Comparison of ENCODE assay signal across 8 cellular contexts in genomic region chr17:59828819-59829216, GRCh38.
DNase-seq lines count a peak whose midpoint lies in the region; ATAC-seq and TF ChIP-seq lines count a peak whose summit lies in the region.
"Not testable (repeated sequence)": the region's sequence is repeated elsewhere in the genome, so short reads cannot be mapped to it uniquely, and the experiment has no call there.

No MANE protein-coding gene starts in this region.

- not testable (repeated sequence) for H3K9me3 Mint-ChIP-seq in Caco-2 (ENCODE audit: unreplicated experiment); T-cell; progenitor cell of endocrine pancreas (ENCODE audit: low read depth)

- peak in 1 of 2 experiments; percentile 55 for DNase-seq in Caco-2
- DNase-seq in HK-2 (ENCODE audit: unreplicated experiment): peak; percentile 41
- peak in 1 of 34 experiments; percentile 5 for DNase-seq in T-cell
- DNase-seq in activated effector memory CD4-positive, alpha-beta T cell treated with anti-CD3 and anti-CD28 coated beads, Interleukin-2, amount 50 U/mL, for 16 hours: peak; percentile 83
- DNase-seq in progenitor cell of endocrine pancreas (ENCODE audit: low spot score, unreplicated experiment); thoracic aorta (ENCODE audit: low spot score): not testable (repeated sequence)

- WGBS in liver: 31% methylated on average over 7 of the region's 7 CpGs

- 0 out of 2 replicates have a peak overlapping the region, but pooled peaks have one; percentile 7 for H3K4me3 ChIP-seq in Caco-2 (ENCODE audit: low read depth, low read length)
- H3K4me3 ChIP-seq in endocrine pancreas (ENCODE audit: control insufficient read depth, insufficient read depth, low read length): peak overlapping the region; percentile 66
- peak overlapping the region in 2 of 3 donors; percentile 5 to 17 for H3K4me3 ChIP-seq in liver (ENCODE audit: low read depth in 1 of 3, low read length in 3 of 3)
- H3K4me3 ChIP-seq in thoracic aorta: peak overlapping the region; percentile 24

- H3K27ac ChIP-seq in liver (ENCODE audit: low read depth in 1 of 2, low read length in 2 of 2) (peak overlapping the region; percentile 53 to 82), thoracic aorta (peak overlapping the region; percentile 71 to 80)

- TSS peak; percentile 88 for BruUV-seq in Caco-2 (replicated peaks; lab: Mats Ljungman, UMichigan)

- peak overlapping the region; percentile 82 for H3K27ac Mint-ChIP-seq in Caco-2 (ENCODE audit: unreplicated experiment)
- peak overlapping the region; percentile 91 to 94 for H3K27ac Mint-ChIP-seq in T-cell
- H3K27ac Mint-ChIP-seq in progenitor cell of endocrine pancreas: peak overlapping the region; percentile 91

- not testable (repeated sequence) for H3K9me3 ChIP-seq in Caco-2; endocrine pancreas (ENCODE audit: control insufficient read depth, low read length); liver (ENCODE audit: control insufficient read depth in 4 of 4, low read length in 3 of 4); thoracic aorta

- intact Hi-C loops in Caco-2 (cut with micrococcal nuclease; ENCODE audit: unreplicated experiment): loop anchor here (1.0 to 2.0 kb wide), 3 partner anchors 8 to 43 kb away; no protein-coding TSS in a partner anchor

- H3K9ac ChIP-seq in endocrine pancreas (ENCODE audit: control insufficient read depth, insufficient read depth, low read length) (peak overlapping the region; percentile 60), liver (ENCODE audit: low read depth in 1 of 2, low read length in 2 of 2) (peak overlapping the region in 1 of 2 donors; percentile 40)

- ATAC-seq in T-cell (replicated peaks in 1 of 4): peak; percentile 25 to 38 (median 31)
- not testable (repeated sequence) for ATAC-seq in thoracic aorta (ENCODE audit: insufficient number of reproducible peaks, low FRiP score, low read depth)

- TF ChIP-seq CTCF in Caco-2 (IDR thresholded peaks at IDR 0.05; ENCODE audit: insufficient read depth in 1 of 2, low read depth in 1 of 2, low read length in 1 of 2, severe bottlenecking in 1 of 2, unreplicated experiment in 1 of 2); liver (IDR thresholded peaks at IDR 0.05; ENCODE audit: low read depth, low read length, missing input control); progenitor cell of endocrine pancreas (IDR thresholded peaks at IDR 0.05; ENCODE audit: unreplicated experiment); thoracic aorta (IDR thresholded peaks at IDR 0.05): not testable (repeated sequence)

- not testable (repeated sequence) for H3K27me3 ChIP-seq in Caco-2 (replicated peaks; ENCODE audit: control insufficient read depth, insufficient read depth, low read length); endocrine pancreas (ENCODE audit: control insufficient read depth, insufficient read depth, low read length); liver (ENCODE audit: control insufficient read depth in 4 of 4, insufficient read depth in 4 of 4, low read length in 3 of 4); thoracic aorta (replicated peaks; ENCODE audit: insufficient read depth)

- TF ChIP-seq RAD21 in liver (IDR thresholded peaks at IDR 0.05): not testable (repeated sequence)

- not testable (repeated sequence) for H3K27me3 Mint-ChIP-seq in Caco-2 (ENCODE audit: insufficient read depth, unreplicated experiment); T-cell; progenitor cell of endocrine pancreas

- POLR2A ChIA-PET in Caco-2 (lab: Charles Lee) (interaction anchor here (0.5 to 2.5 kb wide), 4 partner anchors 9 to 50 kb away, joined by 3 to 55 read pairs (median 6); no protein-coding TSS in a partner anchor), T-cell (lab: Charles Lee) (interaction anchor here in 1 of 2 donors (1.6 to 2.7 kb wide), 2 partner anchors 9 to 31 kb away, joined by 3 to 22 read pairs; no protein-coding TSS in a partner anchor)

- CTCF ChIA-PET in Caco-2 (lab: Charles Lee) (interaction anchor here (1.0 to 1.2 kb wide), 2 partner anchors 42 to 45 kb away, joined by 3 to 5 read pairs; no protein-coding TSS in a partner anchor), T-cell (lab: Charles Lee) (interaction anchor here in 1 of 2 donors (1.2 to 2.5 kb wide), 5 partner anchors 9 to 81 kb away, joined by 3 to 12 read pairs (median 5); no protein-coding TSS in a partner anchor)

- H3K4me1 Mint-ChIP-seq in Caco-2 (ENCODE audit: low read depth, unreplicated experiment): peaks cover 36% of the 10 kb centered on the region
- peaks cover 42 to 79% (median 69%) of the 10 kb centered on the region in 3 donors for H3K4me1 Mint-ChIP-seq in T-cell
- peaks cover 51% of the 10 kb centered on the region for H3K4me1 Mint-ChIP-seq in progenitor cell of endocrine pancreas (ENCODE audit: low read depth)

- H3K36me3 ChIP-seq in Caco-2 (ENCODE audit: control insufficient read depth, insufficient read depth, low read length); endocrine pancreas (ENCODE audit: control insufficient read depth, insufficient read depth, low read length); liver (ENCODE audit: control insufficient read depth in 4 of 4, insufficient read depth in 3 of 4, low read depth in 1 of 4, low read length in 3 of 4); thoracic aorta: not testable (repeated sequence)

- H3K4me3 Mint-ChIP-seq in Caco-2 (ENCODE audit: unreplicated experiment) (peak overlapping the region; percentile 52), T-cell (peak overlapping the region; percentile 39 to 60 (median 56)), progenitor cell of endocrine pancreas (ENCODE audit: low read depth) (peak overlapping the region; percentile 14)

- H3K4me1 ChIP-seq in Caco-2 (peaks cover 73% of the 10 kb centered on the region), endocrine pancreas (ENCODE audit: control insufficient read depth, insufficient read depth, low read length) (peaks cover 16% of the 10 kb centered on the region), liver (ENCODE audit: control insufficient read depth in 4 of 4, insufficient read depth in 4 of 4, low read length in 3 of 4) (peaks cover 0 to 15% (median 11%) of the 10 kb centered on the region in 4 donors), thoracic aorta (ENCODE audit: control insufficient read depth in 1 of 2, low read depth in 2 of 2) (peaks cover 49 to 79% of the 10 kb centered on the region in 2 donors)

- H3K36me3 Mint-ChIP-seq in Caco-2 (ENCODE audit: insufficient read depth, unreplicated experiment): peaks cover 42% of the 10 kb centered on the region
- not testable (repeated sequence) for H3K36me3 Mint-ChIP-seq in T-cell; progenitor cell of endocrine pancreas (ENCODE audit: insufficient read depth)

Comparison
In these comparisons a context has a peak if more than half of its experiments do, and no peak if none do; other contexts are left out.
1. H3K4me3 ChIP-seq: peak in every context shown above with its lines; median percentile 66 in endocrine pancreas; 24 in thoracic aorta; 11 in liver; 7 in Caco-2.